In genomic region chr22:49669999-49670609, GRCh38 we compare ENCODE assay signal across 7 cellular contexts.
DNase-seq lines count a peak whose midpoint lies in the region; ATAC-seq and TF ChIP-seq lines count a peak whose summit lies in the region.
"Not testable (repeated sequence)": the region's sequence is repeated elsewhere in the genome, so short reads cannot be mapped to it uniquely, and the experiment has no call there.

No MANE protein-coding gene starts in this region.

- H3K4me2 ChIP-seq in H9 (ENCODE audit: insufficient read depth, insufficient read length, low read length) = peak overlapping the region; percentile 28
- peak overlapping the region; percentile 70 for H3K4me2 ChIP-seq in hepatocyte

- not testable (repeated sequence) for H3K36me3 ChIP-seq in RWPE2 (ENCODE audit: low read depth); hepatocyte (replicated peaks; ENCODE audit: insufficient read depth, low read depth)

- H4K5ac ChIP-seq in H9 (ENCODE audit: insufficient read length, low read depth, low read length) = not testable (repeated sequence)

- not testable (repeated sequence) for H3K4ac ChIP-seq in H9 (ENCODE audit: low read depth, low read length)

- not testable (repeated sequence) for H3K4me1 ChIP-seq in H9 (ENCODE audit: insufficient read depth, low read length); RWPE2 (ENCODE audit: insufficient read depth, poor library complexity, severe bottlenecking); hepatocyte (ENCODE audit: insufficient read depth)

- not testable (repeated sequence) for H2BK120ac ChIP-seq in H9 (ENCODE audit: low read depth, low read length, poor library complexity, severe bottlenecking)

- not testable (repeated sequence) for H4K91ac ChIP-seq in H9 (ENCODE audit: insufficient read length, low read depth, low read length)

- H3K4me3 ChIP-seq in RWPE2 (ENCODE audit: severe bottlenecking); hepatocyte: not testable (repeated sequence)

- not testable (repeated sequence) for H2AK5ac ChIP-seq in H9 (ENCODE audit: insufficient read length, low read length)

- not testable (repeated sequence) for H2BK5ac ChIP-seq in H9 (ENCODE audit: insufficient read length, low read length)

- H2BK15ac ChIP-seq in H9 (ENCODE audit: low read depth, low read length) = not testable (repeated sequence)

- not testable (repeated sequence) for H3K18ac ChIP-seq in H9 (ENCODE audit: insufficient read length, low read depth, low read length)

- H3K9me3 ChIP-seq in H9 (ENCODE audit: control insufficient read depth, low read depth, low read length); RWPE2 (ENCODE audit: severe bottlenecking); hepatocyte (ENCODE audit: low read depth): not testable (repeated sequence)

- DNase-seq in H9 = peak; percentile 57
- peak; percentile 31 for DNase-seq in RWPE2 (ENCODE audit: low spot score)
- peak; percentile 12 for DNase-seq in activated T-cell treated with anti-CD3 and anti-CD28 coated beads, Interleukin-2, amount 50 U/mL, for 4 hours
- not testable (repeated sequence) for DNase-seq in hepatocyte (ENCODE audit: low spot score); natural killer cell; stimulated activated effector memory CD8-positive, alpha-beta T cell treated with anti-CD3 and anti-CD28 coated beads, Interleukin-12 subunit alpha, Interleukin-12 subunit beta, amount 100 ng/mL, for 72 hours (ENCODE audit: low spot score in 2 of 2)

- H3K27me3 Mint-ChIP-seq in H9 (ENCODE audit: low read depth) (peaks cover 62% of the 10 kb centered on the region), natural killer cell (ENCODE audit: low read depth in 2 of 2) (peaks cover 11 to 17% of the 10 kb centered on the region in 2 donors)
- H3K27me3 Mint-ChIP-seq in activated T-cell treated with anti-CD3 and anti-CD28 coated beads, Interleukin-2, amount 50 U/mL, for 4 hours (ENCODE audit: low read depth) = peaks cover 25% of the 10 kb centered on the region
- peaks cover 68% of the 10 kb centered on the region for H3K27me3 Mint-ChIP-seq in dendritic cell treated with granulocyte-macrophage colony-stimulating factor and Interleukin-4, amounts not matched to agents 40 ng/mL and 50 ng/mL, for 4 days

- H3K4me3 Mint-ChIP-seq in H9 (peak overlapping the region; percentile 40 to 60; a peak in 3 of 5 replicates), natural killer cell (peak overlapping the region; percentile 90)
- H3K4me3 Mint-ChIP-seq in activated T-cell treated with anti-CD3 and anti-CD28 coated beads, Interleukin-2, amount 50 U/mL, for 4 hours = peak overlapping the region; percentile 49
- H3K4me3 Mint-ChIP-seq in dendritic cell treated with granulocyte-macrophage colony-stimulating factor and Interleukin-4, amounts not matched to agents 40 ng/mL and 50 ng/mL, for 4 days = peak overlapping the region; percentile 68
- peak overlapping the region; percentile 70 for H3K4me3 Mint-ChIP-seq in stimulated activated effector memory CD8-positive, alpha-beta T cell treated with anti-CD3 and anti-CD28 coated beads, Interleukin-12 subunit alpha, Interleukin-12 subunit beta, amount 100 ng/mL, for 72 hours

- not testable (repeated sequence) for H2BK20ac ChIP-seq in H9 (ENCODE audit: low read depth, low read length, poor library complexity, severe bottlenecking)

- H3K4me1 Mint-ChIP-seq in H9 = peaks cover 14 to 16% of the 10 kb centered on the region in 2 experiments
- peaks cover 31% of the 10 kb centered on the region for H3K4me1 Mint-ChIP-seq in activated T-cell treated with anti-CD3 and anti-CD28 coated beads, Interleukin-2, amount 50 U/mL, for 4 hours (ENCODE audit: low read depth)
- H3K4me1 Mint-ChIP-seq in dendritic cell treated with granulocyte-macrophage colony-stimulating factor and Interleukin-4, amounts not matched to agents 40 ng/mL and 50 ng/mL, for 4 days (ENCODE audit: low read depth) = peaks cover 17% of the 10 kb centered on the region
- H3K4me1 Mint-ChIP-seq in natural killer cell = peaks cover 19 to 31% of the 10 kb centered on the region in 2 donors
- peaks cover 16% of the 10 kb centered on the region for H3K4me1 Mint-ChIP-seq in stimulated activated effector memory CD8-positive, alpha-beta T cell treated with anti-CD3 and anti-CD28 coated beads, Interleukin-12 subunit alpha, Interleukin-12 subunit beta, amount 100 ng/mL, for 72 hours

- not testable (repeated sequence) for H3K9ac ChIP-seq in H9 (ENCODE audit: extremely low read depth, insufficient read length, low read length)

- not testable (repeated sequence) for H3T11ph ChIP-seq in H9 (ENCODE audit: low read length)

- TF ChIP-seq CTCF in H9 (conservative IDR thresholded peaks at IDR 0.05); RWPE2 (IDR thresholded peaks at IDR 0.05; ENCODE audit: poor library complexity, severe bottlenecking); hepatocyte (IDR thresholded peaks at IDR 0.05; ENCODE audit: poor library complexity); natural killer cell (IDR thresholded peaks at IDR 0.05): not testable (repeated sequence)

- not testable (repeated sequence) for H3K23ac ChIP-seq in H9 (ENCODE audit: insufficient read length, low read depth, low read length)

- WGBS in H9 (ENCODE audit: extremely low coverage, insufficient read length, low lambda C conversion rate) = no CpG with 5 or more reads among the region's 57 CpGs
- WGBS in hepatocyte (ENCODE audit: low lambda C conversion rate, missing lambda C conversion rate) = under 1% methylated on average over 31 of the region's 57 CpGs

- not testable (repeated sequence) for H3K9me3 Mint-ChIP-seq in H9; activated T-cell treated with anti-CD3 and anti-CD28 coated beads, Interleukin-2, amount 50 U/mL, for 4 hours; dendritic cell treated with granulocyte-macrophage colony-stimulating factor and Interleukin-4, amounts not matched to agents 40 ng/mL and 50 ng/mL, for 4 days; natural killer cell; stimulated activated effector memory CD8-positive, alpha-beta T cell treated with anti-CD3 and anti-CD28 coated beads, Interleukin-12 subunit alpha, Interleukin-12 subunit beta, amount 100 ng/mL, for 72 hours

- not testable (repeated sequence) for ATAC-seq in RWPE2 (ENCODE audit: low read depth)
- peak; percentile 42 to 55 for ATAC-seq in activated T-cell treated with anti-CD3 and anti-CD28 coated beads, Interleukin-2, amount 50 U/mL, for 4 hours
- peak; percentile 61 to 62 (median 62) for ATAC-seq in natural killer cell
- peak; percentile 24 for ATAC-seq in stimulated activated effector memory CD8-positive, alpha-beta T cell treated with anti-CD3 and anti-CD28 coated beads, Interleukin-12 subunit alpha, Interleukin-12 subunit beta, amount 100 ng/mL, for 72 hours

- H2BK12ac ChIP-seq in H9 (ENCODE audit: insufficient read length, low read depth, low read length) = not testable (repeated sequence)

- H4K20me1 ChIP-seq in H9 (ENCODE audit: control insufficient read depth, insufficient read depth, insufficient read length); hepatocyte (ENCODE audit: insufficient read depth, poor library complexity, severe bottlenecking): not testable (repeated sequence)

- H4K8ac ChIP-seq in H9 (replicated peaks; ENCODE audit: insufficient read length, low read depth, low read length) = not testable (repeated sequence)

- intact Hi-C loops in dendritic cell treated with granulocyte-macrophage colony-stimulating factor and Interleukin-4, amounts not matched to agents 40 ng/mL and 50 ng/mL, for 4 days (cut with micrococcal nuclease) = not testable (repeated sequence)
- intact Hi-C loops in natural killer cell (cut with micrococcal nuclease) = loop anchor here (2.0 kb wide), 1 partner anchor 13 kb away; no protein-coding TSS in a partner anchor

- H3K27me3 ChIP-seq in H9 (ENCODE audit: insufficient read depth, low read length) (peaks cover 16% of the 10 kb centered on the region), RWPE2 (ENCODE audit: insufficient read depth, poor library complexity, severe bottlenecking) (peaks cover 33% of the 10 kb centered on the region), hepatocyte (peaks cover 56% of the 10 kb centered on the region)

- H3K9me2 ChIP-seq in hepatocyte (replicated peaks; ENCODE audit: insufficient read depth) = not testable (repeated sequence)

- H3K56ac ChIP-seq in H9 (ENCODE audit: insufficient read length, low read depth, low read length) = not testable (repeated sequence)

- not testable (repeated sequence) for H3K23me2 ChIP-seq in H9 (ENCODE audit: insufficient read length, low read depth, low read length, poor library complexity, severe bottlenecking)

- H3K27ac ChIP-seq in H9 (ENCODE audit: insufficient read length, low read depth, low read length); RWPE2 (ENCODE audit: poor library complexity, severe bottlenecking); hepatocyte: not testable (repeated sequence)

- not testable (repeated sequence) for H3K36me3 Mint-ChIP-seq in H9 (ENCODE audit: insufficient read depth in 1 of 3, low read depth in 3 of 3); activated T-cell treated with anti-CD3 and anti-CD28 coated beads, Interleukin-2, amount 50 U/mL, for 4 hours (ENCODE audit: insufficient read depth); dendritic cell treated with granulocyte-macrophage colony-stimulating factor and Interleukin-4, amounts not matched to agents 40 ng/mL and 50 ng/mL, for 4 days (ENCODE audit: low read depth); natural killer cell; stimulated activated effector memory CD8-positive, alpha-beta T cell treated with anti-CD3 and anti-CD28 coated beads, Interleukin-12 subunit alpha, Interleukin-12 subunit beta, amount 100 ng/mL, for 72 hours

- not testable (repeated sequence) for H2AFZ ChIP-seq in H9 (ENCODE audit: low read length); hepatocyte

- H3K79me2 ChIP-seq in H9 (ENCODE audit: insufficient read depth, low read length); hepatocyte: not testable (repeated sequence)

- not testable (repeated sequence) for H3K14ac ChIP-seq in H9 (ENCODE audit: insufficient read depth, low read length)

- not testable (repeated sequence) for H3K79me1 ChIP-seq in H9 (ENCODE audit: insufficient read depth, low read depth, low read length, poor library complexity, severe bottlenecking)

- H3K27ac Mint-ChIP-seq in H9; dendritic cell treated with granulocyte-macrophage colony-stimulating factor and Interleukin-4, amounts not matched to agents 40 ng/mL and 50 ng/mL, for 4 days; stimulated activated effector memory CD8-positive, alpha-beta T cell treated with anti-CD3 and anti-CD28 coated beads, Interleukin-12 subunit alpha, Interleukin-12 subunit beta, amount 100 ng/mL, for 72 hours: not testable (repeated sequence)
- H3K27ac Mint-ChIP-seq in natural killer cell = peak overlapping the region in 1 of 2 donors; percentile 44
